Comparison of ENCODE assay signal across 8 cellular contexts in genomic region chr5:14676320-14676719, GRCh38. TPM values are rescaled to one million over a fixed set of nuclear protein-coding genes. Genes with fewer than 3 reads are reported as not detected.
DNase-seq lines count a peak whose midpoint lies in the region; ATAC-seq and TF ChIP-seq lines count a peak whose summit lies in the region.

No MANE protein-coding gene starts in this region.

- POLR2A ChIA-PET in WTC11 (lab: Charles Lee) (no interaction called here), A673 (lab: Charles Lee; ENCODE audit: low non-redundant PET) (no interaction called here)

- peak overlapping the region in 5 of 12 donors; percentile 1 to 41 (median 6) for H3K4me3 ChIP-seq in heart left ventricle
- no peak overlapping the region for H3K4me3 ChIP-seq in A673 (ENCODE audit: low read depth, low read length, poor library complexity, severe bottlenecking)

- intact Hi-C loops in heart left ventricle (cut with DNase I) (no loop called here), A673 (cut with micrococcal nuclease; ENCODE audit: unreplicated experiment) (no loop called here)

- H3K27ac Mint-ChIP-seq in WTC11, result 0 out of 2 replicates have a peak overlapping the region, but pooled peaks have one; percentile 36

- H3K36me3 Mint-ChIP-seq in WTC11, result peaks cover 12% of the 10 kb centered on the region

- TF ChIP-seq CTCF in WTC11 (IDR thresholded peaks at IDR 0.05) (no peak), heart left ventricle (IDR thresholded peaks at IDR 0.05) (no peak), A673 (conservative IDR thresholded peaks at IDR 0.05; ENCODE audit: low read depth, low read length) (no peak)

- H3K36me3 ChIP-seq in heart left ventricle, result peaks cover 0 to 36% (median 17%) of the 10 kb centered on the region in 9 donors
- peaks cover 2% of the 10 kb centered on the region for H3K36me3 ChIP-seq in A673 (ENCODE audit: insufficient read depth, low read length, poor library complexity, severe bottlenecking)

- no peak overlapping the region for H3K4me3 Mint-ChIP-seq in WTC11

- ATAC-seq in GM19328 (IDR thresholded peaks at IDR 0.05; ENCODE audit: unreplicated experiment) (peak; percentile 41), HG03196 (IDR thresholded peaks at IDR 0.05; ENCODE audit: unreplicated experiment) (peak; percentile 49), WTC11 (no peak), heart left ventricle (peak in 3 of 4 donors; percentile 39 to 57 (median 41))

- H3K27ac ChIP-seq in heart left ventricle (peak overlapping the region in 10 of 12 donors; percentile 15 to 74 (median 51)), A673 (ENCODE audit: low read depth, low read length, poor library complexity, severe bottlenecking) (no peak overlapping the region)

- CTCF ChIA-PET in WTC11 (lab: Charles Lee), result interaction anchor here (0.9 to 1.1 kb wide), 2 partner anchors 9 to 28 kb away, joined by 3 read pairs; no protein-coding TSS in a partner anchor
- CTCF ChIA-PET in A673 (lab: Charles Lee), result no interaction called here

- H3K27me3 ChIP-seq in heart left ventricle (no peaks in the 10 kb centered on the region), A673 (replicated peaks; ENCODE audit: insufficient read depth, low read depth, low read length, poor library complexity) (no peaks in the 10 kb centered on the region)

- H3K9me3 Mint-ChIP-seq in WTC11, result no peaks in the 10 kb centered on the region

- peaks cover 4 to 86% (median 54%) of the 10 kb centered on the region in 12 donors for H3K4me1 ChIP-seq in heart left ventricle
- no peaks in the 10 kb centered on the region for H3K4me1 ChIP-seq in A673 (ENCODE audit: insufficient read depth, low read length, poor library complexity, severe bottlenecking)

- DNase-seq in AML-193 (lab: John Stamatoyannopoulos, UW) (peak; percentile 49 to 60), WTC11 (ENCODE audit: low spot score) (no peak), heart left ventricle (peak in 2 of 5 donors; percentile 40 to 51), A673 (ENCODE audit: low spot score) (no peak), NCI-H1092 (lab: John Stamatoyannopoulos, UW) (no peak), germinal center (ENCODE audit: low spot score) (no peak)

- 44 to 53% (median 47%) methylated on average over 3 of the region's 3 CpGs for WGBS in heart left ventricle, 4 donors

- H3K4me1 Mint-ChIP-seq in WTC11, result peaks cover 43% of the 10 kb centered on the region

- no TSS peak for BruUV-seq in A673 (replicated peaks; lab: Mats Ljungman, UMichigan)

- H3K9me3 ChIP-seq in heart left ventricle (no peaks in the 10 kb centered on the region), A673 (ENCODE audit: low read depth, low read length, poor library complexity, severe bottlenecking) (no peaks in the 10 kb centered on the region)

- no peaks in the 10 kb centered on the region for H3K27me3 Mint-ChIP-seq in WTC11 (ENCODE audit: low read depth)

- TF ChIP-seq POLR2A in heart left ventricle (IDR thresholded peaks at IDR 0.05), result no peak

TF ChIP-seq in WTC11, 78 proteins besides CTCF, POLR2A, EP300 and RAD21:
- no peak for TF ChIP-seq ETV6 (CRISPR knock-in tag; IDR thresholded peaks at IDR 0.05)

RNA-seq across cellular contexts. Expression of gene OTULIN, which starts 11.8 kb away (rescaled TPM):
- total RNA-seq in WTC11 (2021) (23.0 to 25.0 TPM (median 24.1 TPM) in 3 replicates), heart left ventricle (10 to 100 TPM; 19.3 to 42.0 (median 27.5) TPM), A673 (2021) (20.0 and 23.5 TPM in 2 replicates)
- polyA plus RNA-seq in heart left ventricle, result 10 to 100 TPM in 1 of 2 donors, 1 to 10 TPM in 1; 7.6 to 12.4 TPM

Comparison
In these comparisons a context has a peak if more than half of its experiments do, and no peak if none do; other contexts are left out.
1. DNase-seq: peak in AML-193 (2 of 2); none in WTC11 (single experiment), A673 (single experiment), NCI-H1092 (single experiment) and germinal center (single experiment).